ENCODE assay signal across 8 cellular contexts in the genomic region with DNA sequence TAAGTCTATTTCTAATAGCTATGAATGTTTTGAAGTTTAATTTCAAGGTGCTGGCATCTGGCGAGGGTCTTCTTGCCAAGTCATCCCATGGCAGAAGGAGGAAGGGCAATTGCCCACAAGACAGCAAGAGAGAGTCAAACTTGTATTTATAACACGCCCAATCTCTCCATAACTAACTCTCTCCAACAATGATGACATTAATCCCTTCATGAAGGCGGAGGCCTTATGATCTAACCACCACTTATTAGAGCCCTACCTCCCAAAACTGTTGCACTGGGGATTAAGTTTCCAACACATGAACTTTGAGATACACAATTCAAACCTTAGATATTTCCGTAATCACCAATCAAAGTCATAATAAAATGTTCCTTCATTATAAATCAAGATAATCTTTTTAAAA.
"Had no signal": no experiment of that assay in that cellular context is flagged by ENCODE, and none has a peak within 500 bp of the region (broad histone marks: within the 10 kb centered on the region; RNA-seq: fewer than 3 reads in every experiment).

No MANE protein-coding gene starts in this region.

- H3K4me3 ChIP-seq: GM23248, HAP-1 had no signal

- H3K9me3 ChIP-seq: HAP-1 had no signal

- DNase-seq: GM23248, GOT3, H7, HFFc6, KBM-7 had no signal

- H3K27ac ChIP-seq: GM23248, HL-60 had no signal

- H3K36me3 ChIP-seq: HAP-1 had no signal

- FAIRE-seq: HepG2 had no signal
